Comparison of ENCODE assay signal across 25 cellular contexts in genomic region chr6:74187811-74188210, GRCh38.
"Had no signal": no experiment of that assay in that cellular context is flagged by ENCODE, and none has a peak within 500 bp of the region (broad histone marks: within the 10 kb centered on the region; RNA-seq: fewer than 3 reads in every experiment).

No MANE protein-coding gene starts in this region.

- H3K36me3 ChIP-seq: esophagus squamous epithelium, gastrocnemius medialis, heart right ventricle, left lung, lower lobe of right lung had no signal

- H3K27me3 ChIP-seq: dorsolateral prefrontal cortex, esophagus squamous epithelium, gastrocnemius medialis, heart right ventricle, left lung had no signal

- H3K4me3 ChIP-seq: coronary artery, dorsolateral prefrontal cortex, esophagus squamous epithelium, gastrocnemius medialis, heart right ventricle, left lung, lower lobe of right lung, mucosa of descending colon had no signal

- H3K27ac ChIP-seq: coronary artery, dorsolateral prefrontal cortex, epithelial cell of prostate, esophagus squamous epithelium, gastrocnemius medialis, heart right ventricle, left lung, lower lobe of right lung had no signal

- FAIRE-seq: colon had no signal

- DNase-seq: dermis blood vessel endothelial cell; dorsolateral prefrontal cortex; effector CD4-positive, alpha-beta T cell; effector memory CD4-positive, alpha-beta T cell; erythroblast; esophagus squamous epithelium; foreskin melanocyte; gastrocnemius medialis; glutamatergic neuron; head of caudate nucleus; heart right ventricle; hippocampal formation; immature natural killer cell; islet precursor cell; left cardiac atrium; left lung; left ventricle myocardium superior; lower lobe of right lung; mesenchymal stem cell; mucosa of descending colon; naive B cell had no signal

- H3K4me1 ChIP-seq: esophagus squamous epithelium, gastrocnemius medialis, heart right ventricle, left lung, lower lobe of right lung had no signal

- ATAC-seq: esophagus mucosa, gastrocnemius medialis, heart right ventricle, left cardiac atrium, left lung, left ventricle myocardium superior, lower lobe of right lung, mucosa of descending colon had no signal

- H3K9me3 ChIP-seq: esophagus squamous epithelium, gastrocnemius medialis, left lung, lower lobe of right lung, mucosa of descending colon had no signal
